Comparison of ENCODE assay signal across 23 cellular contexts in the genomic region with DNA sequence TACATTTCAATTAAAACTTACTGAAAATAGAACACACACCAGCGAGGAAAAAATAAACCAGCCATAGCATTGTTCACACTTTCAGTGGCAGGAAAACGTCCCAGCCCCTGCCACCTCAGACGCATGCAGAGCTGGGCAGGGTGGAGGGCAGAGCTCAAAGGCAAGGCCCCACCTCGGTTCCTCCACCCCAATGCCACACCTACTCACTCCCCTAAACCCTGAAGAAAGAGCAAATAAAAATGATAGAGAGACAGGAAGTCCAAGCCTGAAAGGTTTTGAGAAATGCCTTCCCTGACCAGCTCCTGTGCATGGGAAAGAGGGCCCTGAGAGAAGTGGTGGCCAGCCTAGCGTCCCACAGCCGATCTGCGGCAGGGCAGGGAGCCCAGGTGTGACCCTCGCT. TPM values are rescaled to one million over a fixed set of nuclear protein-coding genes. Genes with fewer than 3 reads are reported as not detected.
DNase-seq lines count a peak whose midpoint lies in the region; ATAC-seq and TF ChIP-seq lines count a peak whose summit lies in the region.
"Had no signal": no experiment of that assay in that cellular context is flagged by ENCODE, and none has a peak within 500 bp of the region (broad histone marks: within the 10 kb centered on the region; RNA-seq: fewer than 3 reads in every experiment).

No MANE protein-coding gene starts in this region.

- H3K27me3 ChIP-seq in H9 (ENCODE audit: insufficient read depth, low read length) (peaks cover 2% of the 10 kb centered on the region; the same call in 1 of the 2 replicates), Peyer's patch (no peaks in the 10 kb centered on the region)
- H3K27me3 ChIP-seq: BE2C had no signal

- H3K4me1 Mint-ChIP-seq in H9: peaks cover 18 to 22% of the 10 kb centered on the region in 2 experiments
- H3K4me1 Mint-ChIP-seq in progenitor cell of endocrine pancreas (ENCODE audit: low read depth): peaks cover 4% of the 10 kb centered on the region
- peaks cover 14% of the 10 kb centered on the region for H3K4me1 Mint-ChIP-seq in activated T-cell treated with anti-CD3 and anti-CD28 coated beads, Interleukin-2, amount 50 U/mL, for 4 hours (ENCODE audit: low read depth)

- no peaks in the 10 kb centered on the region for H3K79me2 ChIP-seq in H9 (ENCODE audit: insufficient read depth, low read length)

- H3K27ac Mint-ChIP-seq in H9: peak overlapping the region; percentile 47 to 93 (median 68); a peak in 2 of 7 replicates
- peak overlapping the region; percentile 4 for H3K27ac Mint-ChIP-seq in progenitor cell of endocrine pancreas
- H3K27ac Mint-ChIP-seq: CD4-positive, CD25-positive, alpha-beta regulatory T cell had no signal

- TF ChIP-seq POLR2A in Peyer's patch (IDR thresholded peaks at IDR 0.05): no peak

- no peak overlapping the region for H3K18ac ChIP-seq in H9 (ENCODE audit: insufficient read length, low read depth, low read length)

- no peak overlapping the region for H4K8ac ChIP-seq in H9 (replicated peaks; ENCODE audit: insufficient read length, low read depth, low read length)

- no peaks in the 10 kb centered on the region for H4K20me1 ChIP-seq in H9 (ENCODE audit: control insufficient read depth, insufficient read depth, insufficient read length)

- no peaks in the 10 kb centered on the region for H3K23me2 ChIP-seq in H9 (ENCODE audit: insufficient read length, low read depth, low read length, poor library complexity, severe bottlenecking)

- no peak overlapping the region for H2AFZ ChIP-seq in H9 (ENCODE audit: low read length)

- DNase-seq in H9: no peak
- DNase-seq in Peyer's patch: peak in 2 of 3 donors; percentile 66 to 69
- peak; percentile 79 to 83 (median 82) for DNase-seq in mucosa of descending colon
- DNase-seq in progenitor cell of endocrine pancreas (ENCODE audit: low spot score, unreplicated experiment): no peak
- no peak for DNase-seq in activated T-cell treated with anti-CD3 and anti-CD28 coated beads, Interleukin-2, amount 50 U/mL, for 4 hours
- no peak for DNase-seq in SHP77 (lab: John Stamatoyannopoulos, UW)
- DNase-seq in NCI-H748 (lab: John Stamatoyannopoulos, UW; ENCODE audit: unreplicated experiment): no peak
- DNase-seq in NCI-H1417 treated with DMSO at 0.1 percent for 48 hours (lab: John Stamatoyannopoulos, UW): no peak
- DNase-seq: BE2C; CD4-positive, CD25-positive, alpha-beta regulatory T cell; COR-L47; DMS 273 treated with DMSO at 0.1 percent for 48 hours; DND-41; HCEC 1CT; KBM-7; NCI-H1105 treated with DMSO at 0.1 percent for 48 hours; NCI-H1694 treated with DMSO at 0.1 percent for 48 hours; NCI-H774; OCI-M1; RPMI8226; SIG-M5 had no signal

- peak; percentile 81 for ATAC-seq in mucosa of descending colon
- no peak for ATAC-seq in activated T-cell treated with anti-CD3 and anti-CD28 coated beads, Interleukin-2, amount 50 U/mL, for 4 hours

- H3T11ph ChIP-seq in H9 (ENCODE audit: low read length): no peak overlapping the region

- no peaks in the 10 kb centered on the region for H3K79me1 ChIP-seq in H9 (ENCODE audit: insufficient read depth, low read depth, low read length, poor library complexity, severe bottlenecking)

- H3K9me3 ChIP-seq in H9 (ENCODE audit: control insufficient read depth, low read depth, low read length) (no peaks in the 10 kb centered on the region), Peyer's patch (no peaks in the 10 kb centered on the region), mucosa of descending colon (no peaks in the 10 kb centered on the region)
- H3K9me3 ChIP-seq: BE2C had no signal

- H3K36me3 Mint-ChIP-seq in H9 (ENCODE audit: insufficient read depth in 1 of 3, low read depth in 3 of 3) (no peaks in the 10 kb centered on the region; a peak in 1 of 7 replicates), progenitor cell of endocrine pancreas (ENCODE audit: insufficient read depth) (no peaks in the 10 kb centered on the region)
- H3K36me3 Mint-ChIP-seq in activated T-cell treated with anti-CD3 and anti-CD28 coated beads, Interleukin-2, amount 50 U/mL, for 4 hours (ENCODE audit: insufficient read depth): no peaks in the 10 kb centered on the region
- H3K36me3 Mint-ChIP-seq: CD4-positive, CD25-positive, alpha-beta regulatory T cell had no signal

- no peak overlapping the region for H2BK12ac ChIP-seq in H9 (ENCODE audit: insufficient read length, low read depth, low read length)

- no peak for TF ChIP-seq CTCF in H9 (conservative IDR thresholded peaks at IDR 0.05)
- TF ChIP-seq CTCF in Peyer's patch (IDR thresholded peaks at IDR 0.05): no peak
- no peak for TF ChIP-seq CTCF in mucosa of descending colon (IDR thresholded peaks at IDR 0.05)
- TF ChIP-seq CTCF in progenitor cell of endocrine pancreas (IDR thresholded peaks at IDR 0.05; ENCODE audit: unreplicated experiment): no peak

- H3K56ac ChIP-seq in H9 (ENCODE audit: insufficient read length, low read depth, low read length): no peak overlapping the region

- H3K36me3 ChIP-seq in Peyer's patch: no peaks in the 10 kb centered on the region
- no peaks in the 10 kb centered on the region for H3K36me3 ChIP-seq in mucosa of descending colon (ENCODE audit: low read depth)
- H3K36me3 ChIP-seq: BE2C had no signal

- no CpG with 5 or more reads among the region's 8 CpGs for WGBS in H9 (ENCODE audit: extremely low coverage, insufficient read length, low lambda C conversion rate)

- H3K27ac ChIP-seq in H9 (ENCODE audit: insufficient read length, low read depth, low read length) (no peak overlapping the region), Peyer's patch (peak overlapping the region in 3 of 4 donors; percentile 50 to 71 (median 68))

- peaks cover 11 to 12% of the 10 kb centered on the region in 2 experiments; a peak in 4 of 5 replicates for H3K9me3 Mint-ChIP-seq in H9
- no peaks in the 10 kb centered on the region for H3K9me3 Mint-ChIP-seq in progenitor cell of endocrine pancreas (ENCODE audit: low read depth)
- H3K9me3 Mint-ChIP-seq in activated T-cell treated with anti-CD3 and anti-CD28 coated beads, Interleukin-2, amount 50 U/mL, for 4 hours: no peaks in the 10 kb centered on the region
- H3K9me3 Mint-ChIP-seq: CD4-positive, CD25-positive, alpha-beta regulatory T cell had no signal

- H2BK15ac ChIP-seq in H9 (ENCODE audit: low read depth, low read length): no peak overlapping the region

- no peak overlapping the region for H3K9ac ChIP-seq in H9 (ENCODE audit: extremely low read depth, insufficient read length, low read length)

- intact Hi-C loops in mucosa of descending colon (cut with DNase I, micrococcal nuclease): loop anchor here (5.0 to 10.0 kb wide), 2 partner anchors 43 to 136 kb away; no protein-coding TSS in a partner anchor

- H3K14ac ChIP-seq in H9 (ENCODE audit: insufficient read depth, low read length): no peak overlapping the region

- H3K23ac ChIP-seq in H9 (ENCODE audit: insufficient read length, low read depth, low read length): no peak overlapping the region

- H3K4me1 ChIP-seq in H9 (ENCODE audit: insufficient read depth, low read length) (no peaks in the 10 kb centered on the region), Peyer's patch (peaks cover 0 to 13% (median 2%) of the 10 kb centered on the region in 4 donors), mucosa of descending colon (ENCODE audit: low read depth) (peaks cover 20% of the 10 kb centered on the region)
- H3K4me1 ChIP-seq: BE2C had no signal

- H2BK20ac ChIP-seq in H9 (ENCODE audit: low read depth, low read length, poor library complexity, severe bottlenecking): no peak overlapping the region

- no peak overlapping the region for H3K4ac ChIP-seq in H9 (ENCODE audit: low read depth, low read length)

- H2BK120ac ChIP-seq in H9 (ENCODE audit: low read depth, low read length, poor library complexity, severe bottlenecking): no peak overlapping the region

- no peak overlapping the region for H3K4me2 ChIP-seq in H9 (ENCODE audit: insufficient read depth, insufficient read length, low read length)

- H2BK5ac ChIP-seq in H9 (ENCODE audit: insufficient read length, low read length): no peak overlapping the region

- no peak overlapping the region for H2AK5ac ChIP-seq in H9 (ENCODE audit: insufficient read length, low read length)

- H4K91ac ChIP-seq in H9 (ENCODE audit: insufficient read length, low read depth, low read length): no peak overlapping the region

- no peak overlapping the region for H4K5ac ChIP-seq in H9 (ENCODE audit: insufficient read length, low read depth, low read length)

- no peak overlapping the region for H3K4me3 ChIP-seq in Peyer's patch
- no peak overlapping the region for H3K4me3 ChIP-seq in mucosa of descending colon

- H3K27me3 Mint-ChIP-seq in H9 (ENCODE audit: low read depth) (peaks cover 14% of the 10 kb centered on the region), progenitor cell of endocrine pancreas (peaks cover 24% of the 10 kb centered on the region)
- peaks cover 6% of the 10 kb centered on the region for H3K27me3 Mint-ChIP-seq in activated T-cell treated with anti-CD3 and anti-CD28 coated beads, Interleukin-2, amount 50 U/mL, for 4 hours (ENCODE audit: low read depth)

- H3K4me3 Mint-ChIP-seq in H9 (no peak overlapping the region), progenitor cell of endocrine pancreas (ENCODE audit: low read depth) (no peak overlapping the region)
- no peak overlapping the region for H3K4me3 Mint-ChIP-seq in activated T-cell treated with anti-CD3 and anti-CD28 coated beads, Interleukin-2, amount 50 U/mL, for 4 hours
- H3K4me3 Mint-ChIP-seq: CD4-positive, CD25-positive, alpha-beta regulatory T cell had no signal

RNA-seq across cellular contexts. Expression of a gene that starts 14.9 kb away (rescaled TPM):
- total RNA-seq in H9 (2021) (not detected in 2 replicates), Peyer's patch (10 to 100 TPM in 3 of 4 donors, 1 to 10 TPM in 1; 5.0 to 76.4 (median 26.2) TPM), mucosa of descending colon (100 to 1,000 TPM in 1 of 3 donors, 10 to 100 TPM in 2; 37.4 to 113 (median 82.6) TPM), progenitor cell of endocrine pancreas (not detected in 2 replicates)
- total RNA-seq in activated T-cell treated with anti-CD3 and anti-CD28 coated beads, Interleukin-2, amount 50 U/mL, for 4 hours: not detected
- total RNA-seq: A172; CD4-positive, CD25-positive, alpha-beta regulatory T cell; NCI-H460 had no signal

RNA-seq across cellular contexts. Expression of a gene that starts 17.7 kb away (rescaled TPM):
- 16.7 and 17.1 TPM in 2 replicates for total RNA-seq in H9 (2021)
- total RNA-seq in Peyer's patch: 100 to 1,000 TPM in 3 of 4 donors, 10 to 100 TPM in 1; 75.9 to 203 (median 162) TPM
- total RNA-seq in mucosa of descending colon: 100 to 1,000 TPM; 142 to 351 (median 253) TPM
- 9.5 and 10.9 TPM in 2 replicates for total RNA-seq in progenitor cell of endocrine pancreas
- total RNA-seq in activated T-cell treated with anti-CD3 and anti-CD28 coated beads, Interleukin-2, amount 50 U/mL, for 4 hours: under 1 TPM; 0.29 to 0.68 (median 0.53) TPM

RNA-seq across cellular contexts. Expression of a gene that starts 53.6 kb away (rescaled TPM):
- total RNA-seq in H9 (2021) (0.86 TPM in 1 of 2 replicates, not detected in the other), Peyer's patch (10 to 100 TPM; 11.2 to 44.3 (median 21.3) TPM), mucosa of descending colon (10 to 100 TPM; 10.3 to 21.1 (median 11.3) TPM), progenitor cell of endocrine pancreas (not detected in 2 replicates)
- not detected for total RNA-seq in activated T-cell treated with anti-CD3 and anti-CD28 coated beads, Interleukin-2, amount 50 U/mL, for 4 hours
- total RNA-seq: A172; CD4-positive, CD25-positive, alpha-beta regulatory T cell; NCI-H460 had no signal

Comparison
In these comparisons a context has a peak if more than half of its experiments do, and no peak if none do; other contexts are left out.
1. DNase-seq: peak in Peyer's patch (2 of 3) and mucosa of descending colon (3 of 3); none in H9 (single experiment), progenitor cell of endocrine pancreas (single experiment), activated T-cell treated with anti-CD3 and anti-CD28 coated beads, Interleukin-2, amount 50 U/mL, for 4 hours (single experiment), SHP77 (0 of 2), NCI-H748 (single experiment) and NCI-H1417 treated with DMSO at 0.1 percent for 48 hours (single experiment).